Comparison of ENCODE assay signal across 22 cellular contexts in genomic region chr2:179965291-179965690, GRCh38.
"Had no signal": no experiment of that assay in that cellular context is flagged by ENCODE, and none has a peak within 500 bp of the region (broad histone marks: within the 10 kb centered on the region; RNA-seq: fewer than 3 reads in every experiment).

No MANE protein-coding gene starts in this region.

- H3K4me3 ChIP-seq: esophagus squamous epithelium, gastrocnemius medialis, heart right ventricle, spleen, testis, tibial nerve, upper lobe of right lung, vagina had no signal

- H3K4me1 Mint-ChIP-seq: stimulated activated naive B cell treated with anti-CD40 and anti-IgM and Interleukin-4, amounts not matched to agents 10 μg/mL and 1 μg/mL and 100 μg/mL, for 72 hours had no signal

- H3K4me1 ChIP-seq: esophagus squamous epithelium, gastrocnemius medialis, heart right ventricle, spleen, testis, tibial nerve, upper lobe of right lung, vagina had no signal

- H3K27me3 Mint-ChIP-seq: effector memory CD8-positive, alpha-beta T cell; naive thymus-derived CD4-positive, alpha-beta T cell; stimulated activated naive B cell treated with anti-CD40 and anti-IgM and Interleukin-4, amounts not matched to agents 10 μg/mL and 1 μg/mL and 100 μg/mL, for 72 hours; stimulated activated naive CD8-positive, alpha-beta T cell treated with anti-CD3 and anti-CD28 coated beads, Interleukin-15, amount 100 ng/mL, for 72 hours had no signal

- H3K4me3 Mint-ChIP-seq: effector memory CD8-positive, alpha-beta T cell; naive thymus-derived CD4-positive, alpha-beta T cell; stimulated activated naive B cell treated with anti-CD40 and anti-IgM and Interleukin-4, amounts not matched to agents 10 μg/mL and 1 μg/mL and 100 μg/mL, for 72 hours; stimulated activated naive CD8-positive, alpha-beta T cell treated with anti-CD3 and anti-CD28 coated beads, Interleukin-15, amount 100 ng/mL, for 72 hours had no signal

- H3K9me3 ChIP-seq: esophagus squamous epithelium, gastrocnemius medialis, heart right ventricle, neutrophil, spleen, testis, tibial nerve, upper lobe of right lung, vagina had no signal

- H3K27ac Mint-ChIP-seq: stimulated activated naive B cell treated with anti-CD40 and anti-IgM and Interleukin-4, amounts not matched to agents 10 μg/mL and 1 μg/mL and 100 μg/mL, for 72 hours had no signal

- H3K27ac ChIP-seq: esophagus squamous epithelium, gastrocnemius medialis, heart right ventricle, neutrophil, spleen, testis, tibial nerve, upper lobe of right lung, vagina had no signal

- ATAC-seq: effector memory CD8-positive, alpha-beta T cell; gastrocnemius medialis; heart right ventricle; left lobe of liver; naive thymus-derived CD4-positive, alpha-beta T cell; sciatic nerve; stimulated activated naive B cell treated with anti-CD40 and anti-IgM and Interleukin-4, amounts not matched to agents 10 μg/mL and 1 μg/mL and 100 μg/mL, for 72 hours; stimulated activated naive CD8-positive, alpha-beta T cell treated with anti-CD3 and anti-CD28 coated beads, Interleukin-15, amount 100 ng/mL, for 72 hours; upper lobe of right lung had no signal

- H3K27me3 ChIP-seq: esophagus squamous epithelium, gastrocnemius medialis, heart right ventricle, neutrophil, spleen, testis, tibial nerve, upper lobe of right lung, vagina had no signal

- H3K9me3 Mint-ChIP-seq: effector memory CD8-positive, alpha-beta T cell; naive thymus-derived CD4-positive, alpha-beta T cell; stimulated activated naive B cell treated with anti-CD40 and anti-IgM and Interleukin-4, amounts not matched to agents 10 μg/mL and 1 μg/mL and 100 μg/mL, for 72 hours; stimulated activated naive CD8-positive, alpha-beta T cell treated with anti-CD3 and anti-CD28 coated beads, Interleukin-15, amount 100 ng/mL, for 72 hours had no signal

- DNase-seq: effector memory CD8-positive, alpha-beta T cell; esophagus squamous epithelium; gastrocnemius medialis; heart right ventricle; hypothalamus; islet precursor cell; mammary epithelial cell; naive thymus-derived CD4-positive, alpha-beta T cell; posterior cingulate gyrus; spleen; stimulated activated CD4-positive, alpha-beta T cell treated with anti-CD3 and anti-CD28 coated beads, Interleukin-15, amount 100 ng/mL, for 24 hours; stimulated activated CD4-positive, alpha-beta T cell treated with anti-CD3 and anti-CD28 coated beads, Interleukin-1b, Interleukin-23, amount 100 ng/mL, for 48 hours; stimulated activated CD4-positive, alpha-beta T cell treated with anti-CD3 and anti-CD28 coated beads, Interleukin-4, amount 100 ng/mL, for 24 hours; stimulated activated naive B cell treated with anti-CD40 and anti-IgM and Interleukin-4, amounts not matched to agents 10 μg/mL and 1 μg/mL and 100 μg/mL, for 72 hours; stimulated activated naive CD8-positive, alpha-beta T cell treated with anti-CD3 and anti-CD28 coated beads, Interleukin-15, amount 100 ng/mL, for 72 hours; testis; upper lobe of right lung had no signal
